Comparison of ENCODE assay signal across 14 cellular contexts in the genomic region with DNA sequence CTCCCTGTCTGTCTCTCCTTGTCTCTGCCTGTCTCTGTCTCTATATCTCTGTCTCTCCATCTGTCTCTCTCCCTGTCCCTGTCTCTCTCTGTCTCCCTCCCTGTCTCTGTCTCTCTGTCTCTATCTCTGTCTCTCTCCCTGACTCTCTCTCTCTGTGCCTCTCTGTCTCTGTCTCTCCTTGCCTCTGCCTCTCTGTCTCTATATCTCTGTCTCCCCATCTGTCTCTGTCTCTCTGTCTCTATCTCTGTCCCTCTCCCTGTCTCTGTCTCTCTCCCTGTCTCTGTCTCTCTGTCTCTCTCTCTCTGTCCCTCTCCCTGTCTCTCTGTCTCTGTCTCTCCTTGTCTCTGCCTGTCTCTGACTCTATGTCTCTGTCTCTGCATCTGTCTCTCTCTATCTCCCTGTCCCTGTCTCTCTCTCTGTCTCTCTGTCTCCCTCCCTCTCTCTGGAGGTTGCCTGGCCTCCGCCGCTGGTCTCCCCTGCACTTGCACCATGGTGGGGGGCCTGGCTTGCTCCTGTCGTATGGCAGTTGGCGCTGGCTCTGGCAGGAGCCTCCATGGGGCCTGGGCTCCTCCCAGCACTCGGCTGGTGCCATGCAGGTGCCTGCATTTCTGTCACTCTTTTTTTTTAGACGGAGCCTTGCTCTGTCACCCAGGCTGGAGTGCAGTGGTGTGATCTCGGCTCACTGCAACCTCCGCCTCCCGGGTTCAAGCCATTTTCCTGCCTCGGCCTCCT. TPM values are rescaled to one million over a fixed set of nuclear protein-coding genes. Genes with fewer than 3 reads are reported as not detected.
"Had no signal": no experiment of that assay in that cellular context is flagged by ENCODE, and none has a peak within 500 bp of the region (broad histone marks: within the 10 kb centered on the region; RNA-seq: fewer than 3 reads in every experiment).

No MANE protein-coding gene starts in this region.

- H3K9me3 ChIP-seq: lower lobe of right lung, testis had no signal

- H3K4me1 ChIP-seq: lower lobe of right lung, testis had no signal

- DNase-seq: activated CD4-positive, alpha-beta memory T cell treated with anti-CD3 and anti-CD28 coated beads, Interleukin-2, amount 10 ng/mL, durations not matched to agents 7 days and 5 days; activated CD4-positive, alpha-beta T cell treated with anti-CD3 and anti-CD28 coated beads for 36 hours; activated CD8-positive, alpha-beta memory T cell treated with anti-CD3 and anti-CD28 coated beads, Interleukin-2, amount 50 U/mL, for 48 hours; activated naive CD4-positive, alpha-beta T cell treated with anti-CD3 and anti-CD28 coated beads for 36 hours; effector memory CD4-positive, alpha-beta T cell; lower lobe of right lung; midbrain; stimulated activated CD4-positive, alpha-beta T cell treated with anti-CD3 and anti-CD28 coated beads, Interleukin-2, amount 100 ng/mL, for 48 hours; stimulated activated naive CD8-positive, alpha-beta T cell treated with anti-CD3 and anti-CD28 coated beads, Interleukin-15, Interleukin-2, amounts not matched to agents 100 U/mL and 50 U/mL, for 24 hours; T-cell; testis; WERI-Rb-1 had no signal

- ATAC-seq: activated CD4-positive, alpha-beta T cell treated with anti-CD3 and anti-CD28 coated beads for 36 hours; lower lobe of right lung; stimulated activated naive CD8-positive, alpha-beta T cell treated with anti-CD3 and anti-CD28 coated beads, Interleukin-15, Interleukin-2, amounts not matched to agents 100 U/mL and 50 U/mL, for 24 hours; T-cell had no signal

- H3K79me2 ChIP-seq: hepatocyte had no signal

- H3K36me3 ChIP-seq: lower lobe of right lung, WERI-Rb-1 had no signal

- H3K27me3 ChIP-seq: hepatocyte, testis had no signal

- H3K4me3 ChIP-seq: coronary artery, hepatocyte, lower lobe of right lung, testis had no signal

- H2AFZ ChIP-seq: hepatocyte had no signal

- H3K4me2 ChIP-seq: hepatocyte had no signal

- H3K27ac ChIP-seq: coronary artery, hepatocyte, lower lobe of right lung, testis, WERI-Rb-1 had no signal

RNA-seq across cellular contexts. Expression of a gene that starts 28.3 kb away (rescaled TPM):
- total RNA-seq: activated CD4-positive, alpha-beta T cell treated with anti-CD3 and anti-CD28 coated beads for 36 hours; activated naive CD4-positive, alpha-beta T cell treated with anti-CD3 and anti-CD28 coated beads for 36 hours had no signal
